ENCODE assay signal across 16 cellular contexts in genomic region chr6:38176797-38177751, GRCh38.
A peak's percentile ranks its signal among the peaks of the same experiment; 100 is the strongest.
DNase-seq lines count a peak whose midpoint lies in the region; ATAC-seq and TF ChIP-seq lines count a peak whose summit lies in the region.
"Had no signal": no experiment of that assay in that cellular context is flagged by ENCODE, and none has a peak within 500 bp of the region (broad histone marks: within the 10 kb centered on the region; RNA-seq: fewer than 3 reads in every experiment).

No MANE protein-coding gene starts in this region.

- H3K36me3 Mint-ChIP-seq in mesothelial cell of epicardium (peaks cover 7% of the 10 kb centered on the region), type B pancreatic cell (peaks cover 7% of the 10 kb centered on the region), osteocyte (ENCODE audit: unreplicated experiment) (peaks cover 9% of the 10 kb centered on the region)

- H3K4me1 Mint-ChIP-seq in mesothelial cell of epicardium (peaks cover 15% of the 10 kb centered on the region), type B pancreatic cell (ENCODE audit: unreplicated experiment) (peaks cover 40% of the 10 kb centered on the region), osteocyte (ENCODE audit: unreplicated experiment) (peaks cover 2% of the 10 kb centered on the region)

- ATAC-seq in left cardiac atrium (peak; percentile 21 to 60), Right ventricle myocardium inferior (no peak), GM18873 (IDR thresholded peaks at IDR 0.05; ENCODE audit: low FRiP score, unreplicated experiment) (no peak)
- ATAC-seq: T-cell had no signal

- H3K9me3 Mint-ChIP-seq in mesothelial cell of epicardium = no peaks in the 10 kb centered on the region
- H3K9me3 Mint-ChIP-seq in type B pancreatic cell = no peaks in the 10 kb centered on the region
- H3K9me3 Mint-ChIP-seq in osteocyte (ENCODE audit: unreplicated experiment) = no peaks in the 10 kb centered on the region
- H3K9me3 Mint-ChIP-seq: activated T-helper 1 cell treated with anti-CD3 and anti-CD28 coated beads, Interleukin-12 subunit alpha, Interleukin-12 subunit beta, Interleukin-2, Interleukin-4 antibody, amounts not matched to agents 30 ng/mL and 10 ng/mL and 1 ng/mL, durations not matched to agents 14 hours and 24 hours and 36 hours; T-cell had no signal

- TF ChIP-seq CTCF in choroid plexus epithelial cell (conservative IDR thresholded peaks at IDR 0.05; ENCODE audit: low read depth, low read length) (no peak), mesothelial cell of epicardium (IDR thresholded peaks at IDR 0.05; ENCODE audit: unreplicated experiment) (no peak), type B pancreatic cell (conservative IDR thresholded peaks at IDR 0.05) (no peak), osteocyte (IDR thresholded peaks at IDR 0.05) (no peak)

- peak; percentile 30 for DNase-seq in left cardiac atrium
- no peak for DNase-seq in Right ventricle myocardium inferior (ENCODE audit: missing footprints)
- peak; percentile 77 for DNase-seq in choroid plexus epithelial cell (ENCODE audit: low read depth)
- no peak for DNase-seq in mesothelial cell of epicardium (ENCODE audit: low spot score in 2 of 2, unreplicated experiment in 2 of 2)
- DNase-seq in type B pancreatic cell (ENCODE audit: extremely low spot score, unreplicated experiment) = no peak
- DNase-seq in osteocyte (ENCODE audit: extremely low spot score, unreplicated experiment) = no peak
- no peak for DNase-seq in HT-29 (ENCODE audit: low spot score)
- DNase-seq: activated CD4-positive, alpha-beta T cell treated with anti-CD3 and anti-CD28 coated beads for 4 hours; effector CD4-positive, alpha-beta T cell; mesenchymal stem cell; NCI-H2107; stimulated activated CD4-positive, alpha-beta T cell treated with anti-CD3 and anti-CD28 coated beads, Interleukin-4, amount 100 ng/mL, for 1 hour; stimulated activated naive CD4-positive, alpha-beta T cell; T-cell had no signal

- H3K27ac Mint-ChIP-seq in mesothelial cell of epicardium (peak overlapping the region; percentile 32), type B pancreatic cell (peak overlapping the region; percentile 82), osteocyte (ENCODE audit: unreplicated experiment) (no peak overlapping the region)
- H3K27ac Mint-ChIP-seq: activated T-helper 1 cell treated with anti-CD3 and anti-CD28 coated beads, Interleukin-12 subunit alpha, Interleukin-12 subunit beta, Interleukin-2, Interleukin-4 antibody, amounts not matched to agents 30 ng/mL and 10 ng/mL and 1 ng/mL, durations not matched to agents 14 hours and 24 hours and 36 hours had no signal

- H3K27me3 Mint-ChIP-seq in mesothelial cell of epicardium (ENCODE audit: low read depth) (no peaks in the 10 kb centered on the region), type B pancreatic cell (no peaks in the 10 kb centered on the region), osteocyte (ENCODE audit: unreplicated experiment) (no peaks in the 10 kb centered on the region)
- H3K27me3 Mint-ChIP-seq: T-cell had no signal

- peak overlapping the region; percentile 17 for H3K4me3 ChIP-seq in choroid plexus epithelial cell (ENCODE audit: low read depth, low read length)

- peak overlapping the region; percentile 24 for H3K4me3 Mint-ChIP-seq in mesothelial cell of epicardium
- H3K4me3 Mint-ChIP-seq in type B pancreatic cell = peak overlapping the region; percentile 67
- no peak overlapping the region for H3K4me3 Mint-ChIP-seq in osteocyte (ENCODE audit: unreplicated experiment)
- H3K4me3 Mint-ChIP-seq: activated T-helper 1 cell treated with anti-CD3 and anti-CD28 coated beads, Interleukin-12 subunit alpha, Interleukin-12 subunit beta, Interleukin-2, Interleukin-4 antibody, amounts not matched to agents 30 ng/mL and 10 ng/mL and 1 ng/mL, durations not matched to agents 14 hours and 24 hours and 36 hours; T-cell had no signal

- intact Hi-C loops in left cardiac atrium (cut with DNase I) = no loop called here
- intact Hi-C loops in Right ventricle myocardium inferior (cut with DNase I) = no loop called here

Comparison
In these comparisons a context has a peak if more than half of its experiments do, and no peak if none do; other contexts are left out.
1. ATAC-seq: peak in left cardiac atrium (2 of 2); none in Right ventricle myocardium inferior (single experiment) and GM18873 (single experiment).
2. DNase-seq: peak in left cardiac atrium (single experiment) and choroid plexus epithelial cell (single experiment); none in Right ventricle myocardium inferior (single experiment), mesothelial cell of epicardium (0 of 2), type B pancreatic cell (single experiment), osteocyte (single experiment) and HT-29 (single experiment).